In the genomic region with DNA sequence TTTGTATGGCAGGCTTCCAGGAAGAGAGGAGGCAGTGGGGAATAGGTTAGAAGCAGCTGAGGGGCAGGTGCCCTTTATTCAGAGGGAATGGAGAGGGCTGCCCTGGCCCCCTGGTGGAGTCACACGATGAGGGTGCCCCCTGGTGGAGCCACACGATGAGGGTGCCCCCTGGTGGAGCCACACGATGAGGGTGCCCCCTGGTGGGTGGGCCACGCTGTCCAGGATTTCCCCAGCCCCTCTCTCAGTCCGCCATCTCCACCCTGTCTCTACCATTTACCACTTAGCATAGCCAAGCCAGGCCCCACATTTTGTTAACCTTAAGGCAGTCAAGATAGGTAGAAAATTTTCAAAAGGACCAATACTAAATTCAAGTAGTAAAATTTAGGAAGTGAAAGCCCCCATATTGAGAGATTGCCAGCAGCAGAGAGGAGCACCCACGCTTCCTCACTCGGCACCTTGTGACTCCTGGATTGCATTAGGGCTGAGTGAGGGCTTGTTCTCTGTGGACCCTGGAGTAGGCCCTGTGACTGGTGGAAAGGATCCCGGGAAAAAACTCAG, we compare ENCODE assay signal across 9 cellular contexts. TPM values are rescaled to one million over a fixed set of nuclear protein-coding genes. Genes with fewer than 3 reads are reported as not detected.
A peak's percentile ranks its signal among the peaks of the same experiment; 100 is the strongest.
DNase-seq lines count a peak whose midpoint lies in the region; ATAC-seq and TF ChIP-seq lines count a peak whose summit lies in the region.
"Had no signal": no experiment of that assay in that cellular context is flagged by ENCODE, and none has a peak within 500 bp of the region (broad histone marks: within the 10 kb centered on the region; RNA-seq: fewer than 3 reads in every experiment).

No MANE protein-coding gene starts in this region.

- DNase-seq in CD8-positive, alpha-beta memory T cell = peak in 4 of 5 donors; percentile 9 to 56 (median 36)
- DNase-seq in activated CD4-positive, CD25-positive, alpha-beta regulatory T cell treated with anti-CD3 and anti-CD28 coated beads, Interleukin-2, amount 50 U/mL, for 72 hours = peak; percentile 34
- DNase-seq in erythroblast (lab: John Stamatoyannopoulos, UW) (peak; percentile 52 to 62), prostate gland (ENCODE audit: low spot score) (no peak), amygdala (lab: John Stamatoyannopoulos, UW) (no peak)

- POLR2A ChIA-PET in CD8-positive, alpha-beta memory T cell (lab: Charles Lee) = no interaction called here

- H3K36me3 ChIP-seq in CD8-positive, alpha-beta memory T cell (ENCODE audit: insufficient read depth, low read length) = no peaks in the 10 kb centered on the region
- no peaks in the 10 kb centered on the region for H3K36me3 ChIP-seq in prostate gland

- peaks cover 0 to 1% of the 10 kb centered on the region in 2 donors for H3K27me3 Mint-ChIP-seq in CD8-positive, alpha-beta memory T cell
- H3K27me3 Mint-ChIP-seq in IgD-negative memory B cell = peaks cover 1% of the 10 kb centered on the region

- peak; percentile 68 for ATAC-seq in GM19395 (IDR thresholded peaks at IDR 0.05; ENCODE audit: unreplicated experiment)
- ATAC-seq in HG03439 (IDR thresholded peaks at IDR 0.05; ENCODE audit: unreplicated experiment) = no peak

- peaks cover 6% of the 10 kb centered on the region in 3 donors for H3K36me3 Mint-ChIP-seq in CD8-positive, alpha-beta memory T cell
- H3K36me3 Mint-ChIP-seq in IgD-negative memory B cell = peaks cover 4% of the 10 kb centered on the region

- WGBS in prostate gland = 54% methylated on average over 8 of the region's 8 CpGs

- TF ChIP-seq POLR2A in erythroblast (IDR thresholded peaks at IDR 0.05; ENCODE audit: low read length) (no peak), prostate gland (IDR thresholded peaks at IDR 0.05) (no peak)

- peak in 3 of 4 experiments; percentile 10 to 56 (median 31) for TF ChIP-seq CTCF in prostate gland (IDR thresholded peaks at IDR 0.05)

- H3K27ac Mint-ChIP-seq in CD8-positive, alpha-beta memory T cell = no peak overlapping the region
- peak overlapping the region in 2 of 3 donors; percentile 19 to 86 for H3K27ac Mint-ChIP-seq in IgD-negative memory B cell

- no peak overlapping the region for H3K4me3 Mint-ChIP-seq in CD8-positive, alpha-beta memory T cell
- H3K4me3 Mint-ChIP-seq in IgD-negative memory B cell = peak overlapping the region in 2 of 4 donors; percentile 77 to 80

- H3K9me3 ChIP-seq in CD8-positive, alpha-beta memory T cell (ENCODE audit: low read length) = no peaks in the 10 kb centered on the region
- H3K9me3 ChIP-seq in prostate gland = no peaks in the 10 kb centered on the region
- H3K9me3 ChIP-seq: neutrophil had no signal

- intact Hi-C loops in prostate gland (cut with DNase I) = no loop called here

- CTCF ChIA-PET in CD8-positive, alpha-beta memory T cell (lab: Charles Lee) = no interaction called here

- no peak overlapping the region for H3K4me3 ChIP-seq in CD8-positive, alpha-beta memory T cell (ENCODE audit: low read length)
- no peak overlapping the region for H3K4me3 ChIP-seq in prostate gland

- H3K9me3 Mint-ChIP-seq in CD8-positive, alpha-beta memory T cell = peaks cover 0 to 8% (median 2%) of the 10 kb centered on the region in 5 donors
- H3K9me3 Mint-ChIP-seq in IgD-negative memory B cell = peaks cover 0 to 4% (median 2%) of the 10 kb centered on the region in 3 donors

- no peaks in the 10 kb centered on the region for H3K4me1 Mint-ChIP-seq in CD8-positive, alpha-beta memory T cell
- H3K4me1 Mint-ChIP-seq in IgD-negative memory B cell = peaks cover 5 to 10% (median 5%) of the 10 kb centered on the region in 3 donors

- H3K4me1 ChIP-seq in CD8-positive, alpha-beta memory T cell (ENCODE audit: insufficient read depth, low read length) = no peaks in the 10 kb centered on the region
- H3K4me1 ChIP-seq in prostate gland (replicated peaks) = no peaks in the 10 kb centered on the region

- no peak overlapping the region for H3K27ac ChIP-seq in CD8-positive, alpha-beta memory T cell (ENCODE audit: low read depth, low read length)
- no peak overlapping the region for H3K27ac ChIP-seq in prostate gland
- H3K27ac ChIP-seq: neutrophil had no signal

- no peaks in the 10 kb centered on the region for H3K27me3 ChIP-seq in CD8-positive, alpha-beta memory T cell (ENCODE audit: insufficient read depth, low read length, poor library complexity, severe bottlenecking)
- no peaks in the 10 kb centered on the region for H3K27me3 ChIP-seq in prostate gland (replicated peaks; ENCODE audit: insufficient read depth)
- H3K27me3 ChIP-seq: neutrophil had no signal

RNA-seq across cellular contexts. Expression of gene FAM228A, which starts 10.4 kb away (rescaled TPM):
- total RNA-seq in CD8-positive, alpha-beta memory T cell = not detected
- not detected for polyA plus RNA-seq in CD8-positive, alpha-beta memory T cell
- not detected for polyA plus RNA-seq in IgD-negative memory B cell
- total RNA-seq in prostate gland = 1 to 10 TPM in 1 of 2 donors, under 1 TPM in 1; 0.55 to 4.8 TPM

RNA-seq across cellular contexts. Expression of gene FAM228B, which starts 41.2 kb away (rescaled TPM):
- total RNA-seq in CD8-positive, alpha-beta memory T cell = 1 to 10 TPM; 4.3 to 6.0 TPM
- 9.2 TPM for polyA plus RNA-seq in CD8-positive, alpha-beta memory T cell
- 12.1 TPM for polyA plus RNA-seq in IgD-negative memory B cell
- 10 to 100 TPM; 17.7 to 20.6 TPM for total RNA-seq in prostate gland

RNA-seq across cellular contexts. Expression of gene PFN4, which starts 41.4 kb away (rescaled TPM):
- under 1 TPM in 1 of 2 experiments, not detected in 1; 0.35 TPM for total RNA-seq in CD8-positive, alpha-beta memory T cell
- not detected for polyA plus RNA-seq in CD8-positive, alpha-beta memory T cell
- polyA plus RNA-seq in IgD-negative memory B cell = not detected
- total RNA-seq in prostate gland = 10 to 100 TPM in 1 of 2 donors, not detected in 1; 16.9 TPM

Comparison
In these comparisons a context has a peak if more than half of its experiments do, and no peak if none do; other contexts are left out.
1. DNase-seq: peak in CD8-positive, alpha-beta memory T cell (4 of 5), activated CD4-positive, CD25-positive, alpha-beta regulatory T cell treated with anti-CD3 and anti-CD28 coated beads, Interleukin-2, amount 50 U/mL, for 72 hours (single experiment) and erythroblast (2 of 2); none in prostate gland (single experiment) and amygdala (0 of 56).
2. H3K27ac Mint-ChIP-seq: peak in IgD-negative memory B cell (2 of 3); none in CD8-positive, alpha-beta memory T cell (0 of 8).